Comparison of ENCODE assay signal across 29 cellular contexts in genomic region chr5:168985454-168985853, GRCh38.
"Had no signal": no experiment of that assay in that cellular context is flagged by ENCODE, and none has a peak within 500 bp of the region (broad histone marks: within the 10 kb centered on the region; RNA-seq: fewer than 3 reads in every experiment).

No MANE protein-coding gene starts in this region.

- H3K36me3 Mint-ChIP-seq: activated naive CD8-positive, alpha-beta T cell had no signal

- H3K4me1 Mint-ChIP-seq: activated T-helper 17 cell treated with anti-CD3 and anti-CD28 coated beads, Interleukin-2, amount 50 U/mL, for 72 hours; central memory CD8-positive, alpha-beta T cell had no signal

- H3K27ac Mint-ChIP-seq: activated CD8-positive, alpha-beta T cell treated with anti-CD3 and anti-CD28 coated beads for 36 hours; activated naive CD8-positive, alpha-beta T cell; activated T-helper 17 cell treated with anti-CD3 and anti-CD28 coated beads, Interleukin-2, amount 50 U/mL, for 72 hours; dendritic cell treated with granulocyte-macrophage colony-stimulating factor and Interleukin-4, amounts not matched to agents 40 ng/mL and 50 ng/mL, for 4 days had no signal

- H3K9me3 Mint-ChIP-seq: activated CD8-positive, alpha-beta T cell treated with anti-CD3 and anti-CD28 coated beads for 36 hours; activated T-cell treated with anti-CD3 and anti-CD28 coated beads, Interleukin-2, amount 50 U/mL, for 4 hours; activated T-helper 17 cell treated with anti-CD3 and anti-CD28 coated beads, Interleukin-2, amount 50 U/mL, for 72 hours; central memory CD8-positive, alpha-beta T cell; dendritic cell treated with granulocyte-macrophage colony-stimulating factor and Interleukin-4, amounts not matched to agents 40 ng/mL and 50 ng/mL, for 4 days had no signal

- H3K27me3 ChIP-seq: esophagus muscularis mucosa, foreskin keratinocyte, gastrocnemius medialis had no signal

- H3K4me3 ChIP-seq: coronary artery, dorsolateral prefrontal cortex, esophagus muscularis mucosa, gastrocnemius medialis had no signal

- H3K9me3 ChIP-seq: esophagus muscularis mucosa, gastrocnemius medialis had no signal

- FAIRE-seq: astrocyte, bronchial epithelial cell had no signal

- DNase-seq: activated CD4-positive, alpha-beta T cell treated with anti-CD3 and anti-CD28 coated beads for 1 hour; activated CD4-positive, alpha-beta T cell treated with anti-CD3 and anti-CD28 coated beads for 4 hours; activated CD4-positive, alpha-beta T cell treated with anti-CD3 and anti-CD28 coated beads, Interleukin-2, amount 50 U/mL, for 1 hour; activated CD4-positive, alpha-beta T cell treated with anti-CD3 and anti-CD28 coated beads, Interleukin-2, amount 50 U/mL, for 48 hours; activated CD8-positive, alpha-beta memory T cell treated with anti-CD3 and anti-CD28 coated beads for 24 hours; activated CD8-positive, alpha-beta T cell treated with anti-CD3 and anti-CD28 coated beads for 36 hours; activated effector memory CD4-positive, alpha-beta T cell treated with Interleukin-2 at 50 U/mL for 16 hours; activated gamma-delta T cell treated with Interleukin-2 at 50 U/mL for 16 hours; activated naive CD4-positive, alpha-beta T cell treated with anti-CD3 and anti-CD28 coated beads, Interleukin-2, amount 50 U/mL, for 16 hours; activated naive CD4-positive, alpha-beta T cell treated with Interleukin-2 at 50 U/mL for 16 hours; activated T-cell treated with anti-CD3 and anti-CD28 coated beads, Interleukin-2, amount 50 U/mL, for 4 hours; amniotic stem cell; anterior cingulate cortex; brain microvascular endothelial cell; dorsolateral prefrontal cortex; effector memory CD4-positive, alpha-beta T cell; erythroblast; foreskin keratinocyte; gastrocnemius medialis; glutamatergic neuron; T-helper 2 cell had no signal

- H3K4me3 Mint-ChIP-seq: activated CD8-positive, alpha-beta T cell treated with anti-CD3 and anti-CD28 coated beads for 36 hours; activated naive CD8-positive, alpha-beta T cell; activated T-cell treated with anti-CD3 and anti-CD28 coated beads, Interleukin-2, amount 50 U/mL, for 4 hours; activated T-helper 17 cell treated with anti-CD3 and anti-CD28 coated beads, Interleukin-2, amount 50 U/mL, for 72 hours; central memory CD8-positive, alpha-beta T cell; dendritic cell treated with granulocyte-macrophage colony-stimulating factor and Interleukin-4, amounts not matched to agents 40 ng/mL and 50 ng/mL, for 4 days had no signal

- H3K27ac ChIP-seq: brain microvascular endothelial cell, coronary artery, dorsolateral prefrontal cortex, esophagus muscularis mucosa, foreskin keratinocyte, gastrocnemius medialis had no signal

- H3K36me3 ChIP-seq: brain microvascular endothelial cell, esophagus muscularis mucosa, gastrocnemius medialis had no signal

- ATAC-seq: activated CD8-positive, alpha-beta T cell treated with anti-CD3 and anti-CD28 coated beads for 36 hours; activated T-cell treated with anti-CD3 and anti-CD28 coated beads, Interleukin-2, amount 50 U/mL, for 4 hours; activated T-helper 17 cell treated with anti-CD3 and anti-CD28 coated beads, Interleukin-2, amount 50 U/mL, for 72 hours; foreskin keratinocyte; gastrocnemius medialis had no signal

- H3K4me1 ChIP-seq: foreskin keratinocyte, gastrocnemius medialis had no signal
